In the genomic region with DNA sequence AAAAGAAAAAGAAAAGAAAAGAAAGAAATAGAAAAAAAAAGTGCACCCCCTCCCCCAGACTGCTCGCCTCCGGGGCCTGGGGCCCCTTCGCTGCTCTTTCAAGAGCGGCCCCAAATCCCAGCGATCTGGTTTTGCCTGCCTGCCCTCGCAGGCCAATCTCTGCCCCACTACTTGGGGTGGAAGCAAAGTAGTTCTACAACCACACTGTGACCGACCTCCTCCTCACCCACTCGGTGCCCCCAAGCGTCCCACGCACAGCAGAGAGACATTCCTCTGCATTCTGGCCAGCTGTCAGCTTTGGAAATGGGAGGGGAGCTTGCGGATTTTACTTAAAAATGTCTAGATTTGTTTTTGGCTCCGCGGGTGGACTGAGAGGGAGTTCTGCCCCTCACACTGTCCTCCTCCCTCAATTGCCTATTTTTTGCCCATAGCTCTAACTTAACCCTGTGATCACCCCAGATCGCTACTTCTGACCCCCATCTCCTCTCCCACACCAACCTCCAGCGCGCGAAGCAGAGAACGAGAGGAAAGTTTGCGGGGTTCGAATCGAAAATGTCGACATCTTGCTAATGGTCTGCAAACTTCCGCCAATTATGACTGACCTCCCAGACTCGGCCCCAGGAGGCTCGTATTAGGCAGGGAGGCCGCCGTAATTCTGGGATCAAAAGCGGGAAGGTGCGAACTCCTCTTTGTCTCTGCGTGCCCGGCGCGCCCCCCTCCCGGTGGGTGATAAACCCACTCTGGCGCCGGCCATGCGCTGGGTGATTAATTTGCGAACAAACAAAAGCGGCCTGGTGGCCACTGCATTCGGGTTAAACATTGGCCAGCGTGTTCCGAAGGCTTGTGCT, we compare ENCODE assay signal across 1 cellular context.
TF ChIP-seq lines count a peak whose summit lies in the region.

No MANE protein-coding gene starts in this region.

TF ChIP-seq in IMR-90, 13 proteins besides CTCF, POLR2A, EP300 and RAD21:
- no peak for TF ChIP-seq CEBPB (IDR thresholded peaks at IDR 0.05; ENCODE audit: low read depth, low read length)
- no peak for TF ChIP-seq NFE2L2 (IDR thresholded peaks at IDR 0.05; ENCODE audit: low read depth, low read length)
- TF ChIP-seq FOS (IDR thresholded peaks at IDR 0.05; ENCODE audit: low read depth, low read length): no peak
- TF ChIP-seq USF2 (IDR thresholded peaks at IDR 0.05; ENCODE audit: low read depth, low read length): no peak
- no peak for TF ChIP-seq MAZ (IDR thresholded peaks at IDR 0.05; ENCODE audit: borderline replicate concordance, low read depth, low read length)
- no peak for TF ChIP-seq SMC3 (IDR thresholded peaks at IDR 0.05; ENCODE audit: low read depth, low read length)
- no peak for TF ChIP-seq MXI1 (IDR thresholded peaks at IDR 0.05; ENCODE audit: borderline replicate concordance, low read depth, low read length)
- no peak for TF ChIP-seq RCOR1 (IDR thresholded peaks at IDR 0.05; ENCODE audit: insufficient replicate concordance, low read length)
